In the genomic region with DNA sequence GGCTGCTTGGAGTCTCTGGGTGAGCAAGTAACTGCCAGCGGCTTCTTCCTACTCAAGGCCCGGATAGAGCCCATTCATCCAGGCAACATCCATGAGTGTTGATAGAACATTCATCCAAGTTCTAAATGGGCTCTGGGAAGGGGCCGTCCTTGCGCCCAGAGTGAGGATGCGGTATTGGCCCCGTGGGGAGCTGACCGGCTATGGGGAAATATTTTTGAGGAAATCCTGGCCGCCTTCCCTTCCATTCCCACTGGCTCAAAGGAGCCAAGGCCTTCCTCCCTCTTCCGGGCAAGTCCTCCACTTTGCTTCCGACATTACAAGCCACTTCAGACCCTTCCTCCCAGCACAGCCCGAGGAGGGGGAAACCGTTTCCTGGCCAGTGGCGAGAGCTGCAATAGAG, we compare ENCODE assay signal across 15 cellular contexts. TPM values are rescaled to one million over a fixed set of nuclear protein-coding genes. Genes with fewer than 3 reads are reported as not detected.
A peak's percentile ranks its signal among the peaks of the same experiment; 100 is the strongest.
DNase-seq lines count a peak whose midpoint lies in the region; ATAC-seq and TF ChIP-seq lines count a peak whose summit lies in the region.
"Had no signal": no experiment of that assay in that cellular context is flagged by ENCODE, and none has a peak within 500 bp of the region (broad histone marks: within the 10 kb centered on the region; RNA-seq: fewer than 3 reads in every experiment).

No MANE protein-coding gene starts in this region.

- H4K20me1 ChIP-seq in SK-N-SH (ENCODE audit: insufficient read depth): no peaks in the 10 kb centered on the region
- H4K20me1 ChIP-seq: BLaER1 had no signal

- peaks cover 7% of the 10 kb centered on the region for H3K27me3 Mint-ChIP-seq in type B pancreatic cell

- H3K9me3 Mint-ChIP-seq in type B pancreatic cell: no peaks in the 10 kb centered on the region

- TF ChIP-seq CTCF in SK-N-SH (IDR thresholded peaks at IDR 0.05) (no peak), coronary artery (IDR thresholded peaks at IDR 0.05) (no peak), type B pancreatic cell (conservative IDR thresholded peaks at IDR 0.05) (no peak)

- DNase-seq in SK-N-SH (peak; percentile 18), coronary artery (ENCODE audit: low spot score) (no peak), neuronal stem cell (ENCODE audit: low spot score) (no peak), type B pancreatic cell (ENCODE audit: extremely low spot score, unreplicated experiment) (no peak), C1 segment of cervical spinal cord (lab: John Stamatoyannopoulos, UW) (no peak)
- DNase-seq: 8988T, Kasumi-1, NCI-H187 treated with DMSO at 0.1 percent for 48 hours, NCI-H2171 treated with DMSO at 0.1 percent for 48 hours, NCI-H510A, NCI-H82 had no signal

- no peak overlapping the region for H3K4me3 Mint-ChIP-seq in type B pancreatic cell

- CTCF ChIA-PET in SK-N-SH (lab: Yijun Ruan, JAX): no interaction called here

- no peak overlapping the region for H3K4ac ChIP-seq in neuronal stem cell (ENCODE audit: low read length)

- POLR2A ChIA-PET in SK-N-SH (lab: Yijun Ruan, JAX): no interaction called here

- H3K4me2 ChIP-seq in SK-N-SH (no peak overlapping the region), neuronal stem cell (ENCODE audit: insufficient read depth, low read length, poor library complexity, severe bottlenecking) (no peak overlapping the region)
- H3K4me2 ChIP-seq: BLaER1 had no signal

- H2BK12ac ChIP-seq in neuronal stem cell (ENCODE audit: low read length): no peak overlapping the region

- H3K18ac ChIP-seq in neuronal stem cell (ENCODE audit: low read length): peak overlapping the region; percentile 3

- H3K9me3 ChIP-seq in SK-N-SH (no peaks in the 10 kb centered on the region), neuronal stem cell (replicated peaks in 1 of 2; ENCODE audit: control insufficient read depth in 2 of 2, insufficient read depth in 1 of 2, low read depth in 1 of 2, low read length in 2 of 2) (peaks cover 2% of the 10 kb centered on the region in 2 donors)
- H3K9me3 ChIP-seq: BLaER1 had no signal

- peaks cover 2% of the 10 kb centered on the region for H3K79me1 ChIP-seq in neuronal stem cell (ENCODE audit: low read depth, low read length)

- H3K27me3 ChIP-seq in SK-N-SH (ENCODE audit: insufficient read depth) (no peaks in the 10 kb centered on the region), neuronal stem cell (ENCODE audit: control insufficient read depth in 3 of 3, insufficient read depth in 3 of 3, low read depth in 1 of 3, low read length in 3 of 3) (no peaks in the 10 kb centered on the region)
- H3K27me3 ChIP-seq: BLaER1 had no signal

- H4K91ac ChIP-seq in neuronal stem cell (ENCODE audit: low read depth, low read length, poor library complexity): no peak overlapping the region

- TF ChIP-seq EP300 in SK-N-SH (IDR thresholded peaks at IDR 0.05; ENCODE audit: borderline replicate concordance in 1 of 2, low read depth in 1 of 2, low read length in 1 of 2): no peak

- H3K27ac ChIP-seq in SK-N-SH (ENCODE audit: low read depth in 2 of 2, low read length in 1 of 2) (no peak overlapping the region), coronary artery (peak overlapping the region; percentile 40 to 84), neuronal stem cell (replicated peaks; ENCODE audit: low read length) (no peak overlapping the region)
- H3K27ac ChIP-seq: BLaER1 had no signal

- peaks cover 19% of the 10 kb centered on the region for H3K4me1 Mint-ChIP-seq in type B pancreatic cell (ENCODE audit: unreplicated experiment)

- ATAC-seq in SK-N-SH treated with all-trans-retinoic acid at 6 μM for 48 hours (no peak), GM18907 (IDR thresholded peaks at IDR 0.05; ENCODE audit: unreplicated experiment) (no peak), HG02798 (IDR thresholded peaks at IDR 0.05; ENCODE audit: poor library complexity, unreplicated experiment) (no peak)

- no peak overlapping the region for H3K23ac ChIP-seq in neuronal stem cell (ENCODE audit: low read depth, low read length, poor library complexity)

- peaks cover 8% of the 10 kb centered on the region for H3F3A ChIP-seq in SK-N-SH (replicated peaks; ENCODE audit: insufficient read depth)

- TF ChIP-seq RAD21 in SK-N-SH (IDR thresholded peaks at IDR 0.05; ENCODE audit: low read length): no peak

- no peak overlapping the region for H2BK5ac ChIP-seq in neuronal stem cell (ENCODE audit: low read length)

- H3K4me1 ChIP-seq in SK-N-SH (ENCODE audit: control insufficient read depth in 1 of 2, insufficient read depth in 2 of 2, low read depth in 1 of 2, low read length in 1 of 2) (peaks cover 0 to 21% of the 10 kb centered on the region in 2 experiments; a peak in 1 of 4 replicates), neuronal stem cell (ENCODE audit: control insufficient read depth in 2 of 2, insufficient read depth in 1 of 2, low read depth in 1 of 2, low read length in 2 of 2) (peaks cover 6 to 25% of the 10 kb centered on the region in 2 donors)

- H3K4me3 ChIP-seq in SK-N-SH (ENCODE audit: low read depth in 2 of 2, low read length in 1 of 2) (no peak overlapping the region), coronary artery (no peak overlapping the region), neuronal stem cell (ENCODE audit: low read length in 2 of 2) (no peak overlapping the region)
- H3K4me3 ChIP-seq: BLaER1 had no signal

- H3K36me3 Mint-ChIP-seq in type B pancreatic cell: no peaks in the 10 kb centered on the region

- H3K79me2 ChIP-seq in SK-N-SH (ENCODE audit: insufficient read depth): no peaks in the 10 kb centered on the region

- H3K36me3 ChIP-seq in SK-N-SH (replicated peaks in 1 of 2; ENCODE audit: control insufficient read depth in 1 of 2, insufficient read depth in 2 of 2, low read length in 1 of 2) (no peaks in the 10 kb centered on the region), neuronal stem cell (replicated peaks in 1 of 2; ENCODE audit: control insufficient read depth in 2 of 2, insufficient read depth in 2 of 2, low read length in 2 of 2) (no peaks in the 10 kb centered on the region)
- H3K36me3 ChIP-seq: BLaER1 had no signal

- no peak overlapping the region for H4K8ac ChIP-seq in neuronal stem cell (ENCODE audit: low read depth, low read length)

- no peak overlapping the region for H2BK120ac ChIP-seq in neuronal stem cell (ENCODE audit: low read depth, low read length)

- H2AFZ ChIP-seq in SK-N-SH (ENCODE audit: low read depth): no peak overlapping the region
- H2AFZ ChIP-seq in neuronal stem cell (ENCODE audit: low read length): peak overlapping the region; percentile 88

- no peaks in the 10 kb centered on the region for H3K9me2 ChIP-seq in SK-N-SH

- no peak overlapping the region for H2BK15ac ChIP-seq in neuronal stem cell (ENCODE audit: low read length)

- H3K27ac Mint-ChIP-seq in type B pancreatic cell: peak overlapping the region; percentile 21

- H3K14ac ChIP-seq in neuronal stem cell (ENCODE audit: low read length): no peak overlapping the region

- H3K9ac ChIP-seq in SK-N-SH (no peak overlapping the region), neuronal stem cell (ENCODE audit: low read depth, low read length, poor library complexity) (no peak overlapping the region)
- H3K9ac ChIP-seq: BLaER1 had no signal

- H2AK5ac ChIP-seq in neuronal stem cell (ENCODE audit: low read depth, low read length): peak overlapping the region; percentile 12

- 91% methylated on average over 13 of the region's 13 CpGs for WGBS in SK-N-SH (ENCODE audit: low lambda C conversion rate)
- WGBS in neuronal stem cell (ENCODE audit: extremely low coverage in 2 of 2, insufficient read length in 2 of 2, insufficient replicate concordance in 1 of 2), 2 donors: no CpG with 5 or more reads among the region's 13 CpGs

TF ChIP-seq in SK-N-SH, 30 proteins besides CTCF, POLR2A, EP300 and RAD21 (continues in another document):
- TF ChIP-seq RCOR1 (IDR thresholded peaks at IDR 0.05; ENCODE audit: low read length) (no peak), SMC3 (IDR thresholded peaks at IDR 0.05; ENCODE audit: low read depth, low read length) (no peak), JUND (IDR thresholded peaks at IDR 0.05) (no peak), FOXM1 (IDR thresholded peaks at IDR 0.05; ENCODE audit: low read depth) (no peak), NFIC (IDR thresholded peaks at IDR 0.05; ENCODE audit: borderline replicate concordance) (no peak)
- TF ChIP-seq, protein P1, sequence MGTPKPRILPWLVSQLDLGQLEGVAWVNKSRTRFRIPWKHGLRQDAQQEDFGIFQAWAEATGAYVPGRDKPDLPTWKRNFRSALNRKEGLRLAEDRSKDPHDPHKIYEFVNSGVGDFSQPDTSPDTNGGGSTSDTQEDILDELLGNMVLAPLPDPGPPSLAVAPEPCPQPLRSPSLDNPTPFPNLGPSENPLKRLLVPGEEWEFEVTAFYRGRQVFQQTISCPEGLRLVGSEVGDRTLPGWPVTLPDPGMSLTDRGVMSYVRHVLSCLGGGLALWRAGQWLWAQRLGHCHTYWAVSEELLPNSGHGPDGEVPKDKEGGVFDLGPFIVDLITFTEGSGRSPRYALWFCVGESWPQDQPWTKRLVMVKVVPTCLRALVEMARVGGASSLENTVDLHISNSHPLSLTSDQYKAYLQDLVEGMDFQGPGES (IDR thresholded peaks at IDR 0.05; ENCODE audit: low read depth, low read length): no peak

TF ChIP-seq in SK-N-SH treated with all-trans-retinoic acid at 6 μM for 48 hours, 23 proteins besides CTCF, POLR2A, EP300 and RAD21:
- no peak for TF ChIP-seq ZNF8 (CRISPR knock-in tag; IDR thresholded peaks at IDR 0.05)

RNA-seq across cellular contexts. Expression of a gene that starts 37.7 kb away (rescaled TPM):
- polyA plus RNA-seq in SK-N-SH (2012; rRNA removed): 0.96 and 1.7 TPM in 2 replicates
- polyA plus RNA-seq in SK-N-SH (2012; cell fraction: cytosol; rRNA removed): 0.21 and 0.56 TPM in 2 replicates
- 2.6 and 3.3 TPM in 2 replicates for polyA plus RNA-seq in SK-N-SH (2012; cell fraction: nucleus; rRNA removed)
- 0.03 TPM for polyA plus RNA-seq in neuronal stem cell (2013, experiment 1 of 2)
- 0.04 TPM for polyA plus RNA-seq in neuronal stem cell (2013, experiment 2 of 2)
- 0.29 TPM in 1 of 2 replicates, not detected in the other for total RNA-seq in type B pancreatic cell (ENCODE audit: low replicate concordance)

Comparison
In these comparisons a context has a peak if more than half of its experiments do, and no peak if none do; other contexts are left out.
1. H3K27ac ChIP-seq: peak in coronary artery (2 of 2); none in SK-N-SH (0 of 2) and neuronal stem cell (single experiment).